8 cellular contexts compared by ENCODE assay signal in genomic region chr17:71975331-71975801, GRCh38.
A peak's percentile ranks its signal among the peaks of the same experiment; 100 is the strongest.
DNase-seq lines count a peak whose midpoint lies in the region; ATAC-seq and TF ChIP-seq lines count a peak whose summit lies in the region.

No MANE protein-coding gene starts in this region.

- H3K9me3 ChIP-seq in heart left ventricle (peaks cover 0 to 5% (median 0%) of the 10 kb centered on the region in 12 donors), prostate gland (no peaks in the 10 kb centered on the region)

- H3K27me3 ChIP-seq in heart left ventricle: no peaks in the 10 kb centered on the region
- H3K27me3 ChIP-seq in prostate gland (replicated peaks; ENCODE audit: insufficient read depth): no peaks in the 10 kb centered on the region

- peak; percentile 63 for DNase-seq in EL
- DNase-seq in amygdala (lab: John Stamatoyannopoulos, UW): peak in 30 of 56 donors; percentile 2 to 59 (median 22)
- peak; percentile 55 to 67 (median 65) for DNase-seq in heart left ventricle
- peak; percentile 29 for DNase-seq in prostate gland (ENCODE audit: low spot score)
- no peak for DNase-seq in activated CD8-positive, alpha-beta memory T cell treated with anti-CD3 and anti-CD28 coated beads, Interleukin-2, amount 50 U/mL, for 48 hours
- no peak for DNase-seq in HK-2 (ENCODE audit: unreplicated experiment)

- intact Hi-C loops in heart left ventricle (cut with DNase I): loop anchor here in 1 of 10 donors (5.0 kb wide), 1 partner anchor 567 kb away; no protein-coding TSS in a partner anchor
- intact Hi-C loops in prostate gland (cut with DNase I): no loop called here

- ATAC-seq in heart left ventricle: peak; percentile 36 to 88 (median 86)
- ATAC-seq in HG03025 (IDR thresholded peaks at IDR 0.05; ENCODE audit: low FRiP score, unreplicated experiment): no peak
- no peak for ATAC-seq in HG03139 (IDR thresholded peaks at IDR 0.05; ENCODE audit: unreplicated experiment)

- WGBS in heart left ventricle, 4 donors: 25 to 40% (median 33%) methylated on average over 13 of the region's 13 CpGs
- WGBS in prostate gland: under 1% methylated on average over 13 of the region's 13 CpGs

- H3K4me1 ChIP-seq in heart left ventricle (peaks cover 0 to 15% (median 0%) of the 10 kb centered on the region in 12 donors), prostate gland (replicated peaks) (no peaks in the 10 kb centered on the region)

- H3K27ac ChIP-seq in heart left ventricle (peak overlapping the region in 11 of 12 donors; percentile 33 to 80 (median 65)), prostate gland (peak overlapping the region; percentile 53 to 61)

- TF ChIP-seq POLR2A in heart left ventricle (IDR thresholded peaks at IDR 0.05) (no peak), prostate gland (IDR thresholded peaks at IDR 0.05) (no peak)

- H3K4me3 ChIP-seq in heart left ventricle (peak overlapping the region in 11 of 12 donors; percentile 1 to 58 (median 36)), prostate gland (peak overlapping the region; percentile 23 to 26)

- TF ChIP-seq CTCF in heart left ventricle (IDR thresholded peaks at IDR 0.05) (no peak), prostate gland (IDR thresholded peaks at IDR 0.05) (no peak)

- H3K36me3 ChIP-seq in heart left ventricle (no peaks in the 10 kb centered on the region), prostate gland (no peaks in the 10 kb centered on the region)

Comparison
In these comparisons a context has a peak if more than half of its experiments do, and no peak if none do; other contexts are left out.
1. DNase-seq: peak in EL (single experiment), amygdala (30 of 56), heart left ventricle (5 of 5) and prostate gland (single experiment); none in activated CD8-positive, alpha-beta memory T cell treated with anti-CD3 and anti-CD28 coated beads, Interleukin-2, amount 50 U/mL, for 48 hours (single experiment) and HK-2 (single experiment).
2. ATAC-seq: peak in heart left ventricle (4 of 4); none in HG03025 (single experiment) and HG03139 (single experiment).